In the genomic region with DNA sequence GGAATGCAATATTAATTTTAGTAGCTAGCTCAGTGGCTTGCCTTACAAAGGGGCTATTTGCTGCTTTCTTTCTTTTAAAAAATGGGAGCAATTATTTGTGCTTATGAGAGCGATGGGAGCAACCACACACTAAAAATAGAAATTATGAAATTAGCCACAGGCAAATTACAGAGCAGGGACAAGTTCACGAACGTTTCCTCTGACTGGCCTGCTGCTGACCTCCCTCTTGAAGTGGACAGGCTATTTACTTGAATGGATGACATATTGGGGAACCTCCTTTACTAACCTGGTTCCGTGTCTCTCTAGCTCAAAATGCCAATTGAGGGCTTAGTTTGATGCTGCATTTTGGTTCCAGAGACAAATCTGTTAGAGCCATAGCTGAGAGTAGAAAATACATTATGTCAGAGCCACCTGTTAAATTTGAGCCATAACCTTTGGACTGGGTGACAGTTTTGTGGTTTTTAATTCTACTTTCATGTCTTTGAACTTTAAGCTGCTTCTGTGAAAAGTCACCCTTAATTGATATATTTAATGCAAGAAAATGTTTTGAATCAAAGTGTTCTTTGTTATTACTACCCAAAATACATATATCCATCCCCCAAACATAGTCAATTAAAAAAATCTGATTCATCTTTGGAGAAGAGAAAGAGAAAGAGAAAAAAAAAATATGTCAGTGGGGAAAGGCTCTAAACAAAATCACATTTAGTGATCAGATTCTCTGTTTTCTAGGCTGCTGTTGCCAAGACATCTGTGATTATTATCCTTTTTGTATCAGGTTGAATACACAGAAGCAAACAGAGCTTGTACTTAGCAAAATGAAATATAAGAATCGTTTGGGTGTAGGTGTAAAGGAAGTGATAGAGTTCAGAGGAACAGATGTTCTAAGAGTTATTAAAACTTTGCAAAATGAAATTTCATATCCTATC, we compare ENCODE assay signal across 15 cellular contexts.
DNase-seq lines count a peak whose midpoint lies in the region; ATAC-seq and TF ChIP-seq lines count a peak whose summit lies in the region.
"Had no signal": no experiment of that assay in that cellular context is flagged by ENCODE, and none has a peak within 500 bp of the region (broad histone marks: within the 10 kb centered on the region; RNA-seq: fewer than 3 reads in every experiment).

No MANE protein-coding gene starts in this region.

- TF ChIP-seq CTCF in GM10266 (IDR thresholded peaks at IDR 0.05; ENCODE audit: control insufficient read depth, insufficient read depth, low read depth, missing control alignments) (no peak), uterus (IDR thresholded peaks at IDR 0.05) (no peak)

- ATAC-seq in GM19324 (IDR thresholded peaks at IDR 0.05; ENCODE audit: low FRiP score, unreplicated experiment) (peak; percentile 82), HG03066 (IDR thresholded peaks at IDR 0.05; ENCODE audit: low read depth, unreplicated experiment) (peak; percentile 65)

- no peaks in the 10 kb centered on the region for H3K4me1 ChIP-seq in uterus
- H3K4me1 ChIP-seq: prostate gland had no signal

- H3K27me3 ChIP-seq in uterus, result no peaks in the 10 kb centered on the region
- H3K27me3 ChIP-seq: transverse colon had no signal

- H3K9me3 ChIP-seq in uterus, result no peaks in the 10 kb centered on the region
- H3K9me3 ChIP-seq: prostate gland, SK-N-SH, transverse colon had no signal

- DNase-seq in GM10266 (ENCODE audit: extremely low spot score) (peak; percentile 10), SW480 (ENCODE audit: low spot score) (peak; percentile 87), cerebellum (ENCODE audit: low spot score) (no peak), NCI-H2029 treated with DMSO at 0.1 percent for 48 hours (lab: John Stamatoyannopoulos, UW) (no peak), uterus (no peak)
- DNase-seq in activated effector memory CD4-positive, alpha-beta T cell treated with anti-CD3 and anti-CD28 coated beads, Interleukin-2, amount 50 U/mL, for 16 hours, result no peak
- DNase-seq: activated CD4-positive, alpha-beta memory T cell treated with anti-CD3 and anti-CD28 coated beads, Interleukin-2, amount 10 ng/mL, durations not matched to agents 7 days and 5 days; glutamatergic neuron; NCI-H2227 treated with DMSO at 0.1 percent for 48 hours; SK-N-SH; transverse colon had no signal

- no peak overlapping the region for H3K27ac ChIP-seq in uterus
- H3K27ac ChIP-seq: prostate gland, transverse colon had no signal

- intact Hi-C loops in uterus (cut with DNase I; ENCODE audit: low total_unique reads), result no loop called here

- H3K36me3 ChIP-seq in uterus, result no peaks in the 10 kb centered on the region
- H3K36me3 ChIP-seq: prostate gland, transverse colon had no signal

- TF ChIP-seq POLR2A in uterus (IDR thresholded peaks at IDR 0.05), result no peak

- no peak overlapping the region for H3K4me3 ChIP-seq in uterus
- H3K4me3 ChIP-seq: lung, prostate gland, transverse colon had no signal

Comparison
In these comparisons a context has a peak if more than half of its experiments do, and no peak if none do; other contexts are left out.
1. DNase-seq: peak in GM10266 (single experiment) and SW480 (single experiment); none in cerebellum (single experiment), NCI-H2029 treated with DMSO at 0.1 percent for 48 hours (single experiment), activated effector memory CD4-positive, alpha-beta T cell treated with anti-CD3 and anti-CD28 coated beads, Interleukin-2, amount 50 U/mL, for 16 hours (single experiment) and uterus (0 of 2).